1 cellular context compared by ENCODE assay signal in the genomic region with DNA sequence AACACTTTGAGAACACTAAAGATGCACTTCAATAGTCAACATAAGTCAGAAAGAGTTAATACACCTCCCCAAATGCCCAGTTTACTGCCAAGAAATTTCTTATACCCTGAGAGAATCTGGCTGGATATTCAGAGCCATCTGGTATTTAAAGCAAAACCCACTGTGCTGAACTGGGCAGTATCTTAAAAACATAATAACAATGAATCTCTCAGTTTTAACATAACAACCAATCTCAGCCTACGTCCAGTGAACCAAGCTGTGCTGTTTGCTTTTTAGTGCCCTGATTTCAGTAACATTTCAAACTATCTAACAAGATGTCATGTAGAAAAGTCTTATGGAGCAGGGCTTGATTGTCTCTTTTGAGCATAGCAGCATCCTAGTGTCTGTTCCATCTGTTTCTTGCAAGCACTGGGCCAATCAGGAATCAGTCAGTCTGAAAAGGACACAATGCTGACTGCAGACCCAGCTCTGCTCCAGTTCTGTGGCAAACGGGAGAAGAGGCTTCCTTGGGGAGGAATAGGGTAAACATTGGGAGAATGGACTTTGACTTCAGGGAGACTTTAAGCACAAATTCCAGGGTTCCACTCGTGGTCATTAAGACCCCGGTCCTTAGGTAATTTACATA.
TF ChIP-seq lines count a peak whose summit lies in the region.

No MANE protein-coding gene starts in this region.

TF ChIP-seq in H1, 55 proteins besides CTCF, POLR2A, EP300 and RAD21 (continued from another document):
- TF ChIP-seq FOSL1 (IDR thresholded peaks at IDR 0.05; ENCODE audit: insufficient read depth, low read depth, low read length) (no peak), ZNF274 (IDR thresholded peaks at IDR 0.05; ENCODE audit: borderline replicate concordance, extremely low read depth, low read length) (no peak), TBP (IDR thresholded peaks at IDR 0.05; ENCODE audit: low read depth, low read length) (no peak), EZH2 (IDR thresholded peaks at IDR 0.05; ENCODE audit: low read depth, low read length, severe bottlenecking) (no peak), RFX5 (IDR thresholded peaks at IDR 0.05; ENCODE audit: borderline replicate concordance, low read depth, low read length) (no peak), EGR1 (IDR thresholded peaks at IDR 0.05; ENCODE audit: borderline replicate concordance, low read depth, low read length) (no peak), KDM1A (IDR thresholded peaks at IDR 0.05; ENCODE audit: borderline replicate concordance, low read length) (no peak), BACH1 (IDR thresholded peaks at IDR 0.05; ENCODE audit: low read length) (no peak), TAF7 (optimal IDR thresholded peaks at IDR 0.05; ENCODE audit: borderline replicate concordance, low read depth, low read length) (no peak), BCL11A (IDR thresholded peaks at IDR 0.05; ENCODE audit: low read depth in 2 of 2, low read length in 2 of 2) (no peak), POU5F1 (IDR thresholded peaks at IDR 0.05; ENCODE audit: low read depth, low read length) (no peak)
- TF ChIP-seq, protein P1, sequence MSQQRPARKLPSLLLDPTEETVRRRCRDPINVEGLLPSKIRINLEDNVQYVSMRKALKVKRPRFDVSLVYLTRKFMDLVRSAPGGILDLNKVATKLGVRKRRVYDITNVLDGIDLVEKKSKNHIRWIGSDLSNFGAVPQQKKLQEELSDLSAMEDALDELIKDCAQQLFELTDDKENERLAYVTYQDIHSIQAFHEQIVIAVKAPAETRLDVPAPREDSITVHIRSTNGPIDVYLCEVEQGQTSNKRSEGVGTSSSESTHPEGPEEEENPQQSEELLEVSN (IDR thresholded peaks at IDR 0.05), result no peak
